Comparison of ENCODE assay signal across 1 cellular context in genomic region chr13:30845297-30846214, GRCh38.
A peak's percentile ranks its signal among the peaks of the same experiment; 100 is the strongest.
TF ChIP-seq lines count a peak whose summit lies in the region.

No MANE protein-coding gene starts in this region.

TF ChIP-seq in HepG2, 621 proteins besides CTCF, POLR2A, EP300 and RAD21 (continued from another document):
- TF ChIP-seq ASH2L (IDR thresholded peaks at IDR 0.05; ENCODE audit: insufficient read length, low read depth, low read length) (no peak), GFI1 (CRISPR knock-in tag; IDR thresholded peaks at IDR 0.05; ENCODE audit: borderline replicate concordance) (peak; percentile 82; the same call in 1 of the 2 replicates), CEBPB (IDR thresholded peaks at IDR 0.05; ENCODE audit: borderline replicate concordance, low read depth, low read length) (no peak), ZNF557 (CRISPR knock-in tag; IDR thresholded peaks at IDR 0.05) (no peak; the same call in 1 of the 2 replicates), ZNF704 (CRISPR knock-in tag; IDR thresholded peaks at IDR 0.05; ENCODE audit: borderline replicate concordance) (no peak), MEF2D (CRISPR knock-in tag; IDR thresholded peaks at IDR 0.05) (no peak), ZNF607 (CRISPR knock-in tag; IDR thresholded peaks at IDR 0.05; ENCODE audit: borderline replicate concordance) (no peak)
- TF ChIP-seq, protein P1, sequence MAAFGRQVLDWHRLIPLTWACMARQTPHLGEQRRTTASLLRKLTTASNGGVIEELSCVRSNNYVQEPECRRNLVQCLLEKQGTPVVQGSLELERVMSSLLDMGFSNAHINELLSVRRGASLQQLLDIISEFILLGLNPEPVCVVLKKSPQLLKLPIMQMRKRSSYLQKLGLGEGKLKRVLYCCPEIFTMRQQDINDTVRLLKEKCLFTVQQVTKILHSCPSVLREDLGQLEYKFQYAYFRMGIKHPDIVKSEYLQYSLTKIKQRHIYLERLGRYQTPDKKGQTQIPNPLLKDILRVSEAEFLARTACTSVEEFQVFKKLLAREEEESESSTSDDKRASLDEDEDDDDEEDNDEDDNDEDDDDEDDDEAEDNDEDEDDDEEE (CRISPR knock-in tag; IDR thresholded peaks at IDR 0.05): no peak
TF ChIP-seq in HepG2: peak in this region for 147.
